8 cellular contexts compared by ENCODE assay signal in genomic region chr3:190513409-190514162, GRCh38. TPM values are rescaled to one million over a fixed set of nuclear protein-coding genes. Genes with fewer than 3 reads are reported as not detected.
DNase-seq lines count a peak whose midpoint lies in the region; ATAC-seq and TF ChIP-seq lines count a peak whose summit lies in the region.

A gene with protein sequence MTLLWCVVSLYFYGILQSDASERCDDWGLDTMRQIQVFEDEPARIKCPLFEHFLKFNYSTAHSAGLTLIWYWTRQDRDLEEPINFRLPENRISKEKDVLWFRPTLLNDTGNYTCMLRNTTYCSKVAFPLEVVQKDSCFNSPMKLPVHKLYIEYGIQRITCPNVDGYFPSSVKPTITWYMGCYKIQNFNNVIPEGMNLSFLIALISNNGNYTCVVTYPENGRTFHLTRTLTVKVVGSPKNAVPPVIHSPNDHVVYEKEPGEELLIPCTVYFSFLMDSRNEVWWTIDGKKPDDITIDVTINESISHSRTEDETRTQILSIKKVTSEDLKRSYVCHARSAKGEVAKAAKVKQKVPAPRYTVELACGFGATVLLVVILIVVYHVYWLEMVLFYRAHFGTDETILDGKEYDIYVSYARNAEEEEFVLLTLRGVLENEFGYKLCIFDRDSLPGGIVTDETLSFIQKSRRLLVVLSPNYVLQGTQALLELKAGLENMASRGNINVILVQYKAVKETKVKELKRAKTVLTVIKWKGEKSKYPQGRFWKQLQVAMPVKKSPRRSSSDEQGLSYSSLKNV (plus strand): TSS chr3:190514085. CDS start chr3:190564290, 50,205 bp downstream.

- H3K4me1 ChIP-seq in MM.1S (ENCODE audit: low read length): peaks cover 20% of the 10 kb centered on the region
- H3K4me1 ChIP-seq in thymus (ENCODE audit: control insufficient read depth, insufficient read depth, low read length): peaks cover 4% of the 10 kb centered on the region

- peak within 1 kb of the TSS; percentile 41; the same call in 1 of the 2 replicates for H3K9ac ChIP-seq in MM.1S (ENCODE audit: low read length)

- H3K4me1 Mint-ChIP-seq in osteocyte (ENCODE audit: unreplicated experiment): peaks cover 27% of the 10 kb centered on the region

- WGBS in thymus: under 1% methylated on average over 64 of the region's 64 CpGs

- H3K36me3 ChIP-seq in MM.1S (replicated peaks; ENCODE audit: insufficient read depth, low read length): no peaks in the 10 kb centered on the region
- H3K36me3 ChIP-seq in thymus (ENCODE audit: control insufficient read depth, insufficient read depth): no peaks in the 10 kb centered on the region

- peak within 1 kb of the TSS; percentile 13; the same call in 1 of the 2 replicates for H3K27ac ChIP-seq in MM.1S (ENCODE audit: low read length)
- peak within 1 kb of the TSS; percentile 22 for H3K27ac ChIP-seq in thymus (ENCODE audit: low read depth)

- H4K20me1 ChIP-seq in MM.1S (ENCODE audit: insufficient read depth, low read length): no peaks in the 10 kb centered on the region

- H3K79me2 ChIP-seq in MM.1S (ENCODE audit: low read length): no peaks in the 10 kb centered on the region

- H3K4me3 ChIP-seq in MM.1S (ENCODE audit: low read length) (peak within 1 kb of the TSS; percentile 77), thymus (ENCODE audit: low read length) (peak within 1 kb of the TSS; percentile 57)

- H3K36me3 Mint-ChIP-seq in activated naive CD4-positive, alpha-beta T cell treated with anti-CD3 and anti-CD28 coated beads, Interleukin-2, amount 50 U/mL, for 72 hours: peaks cover 5 to 19% of the 10 kb centered on the region in 2 donors
- peaks cover 3% of the 10 kb centered on the region for H3K36me3 Mint-ChIP-seq in osteocyte (ENCODE audit: unreplicated experiment)

- no peaks in the 10 kb centered on the region for H3K9me3 ChIP-seq in MM.1S (replicated peaks; ENCODE audit: insufficient read depth, low read length)
- H3K9me3 ChIP-seq in thymus (ENCODE audit: control insufficient read depth): no peaks in the 10 kb centered on the region

- H3K9me3 Mint-ChIP-seq in activated naive CD4-positive, alpha-beta T cell treated with anti-CD3 and anti-CD28 coated beads, Interleukin-2, amount 50 U/mL, for 72 hours: peaks cover 0 to 4% of the 10 kb centered on the region in 2 donors
- peaks cover 4% of the 10 kb centered on the region for H3K9me3 Mint-ChIP-seq in osteocyte (ENCODE audit: unreplicated experiment)

- H3F3A ChIP-seq in MM.1S (ENCODE audit: insufficient read depth, low read length): peaks cover 16% of the 10 kb centered on the region

- H3K27ac Mint-ChIP-seq in activated naive CD4-positive, alpha-beta T cell treated with anti-CD3 and anti-CD28 coated beads, Interleukin-2, amount 50 U/mL, for 72 hours: peak within 1 kb of the TSS; percentile 84 to 86
- H3K27ac Mint-ChIP-seq in osteocyte (ENCODE audit: unreplicated experiment): peak within 1 kb of the TSS; percentile 88

- peak; percentile 97 for DNase-seq in GM03348 (ENCODE audit: low spot score)
- peak; percentile 94 for DNase-seq in HCEC 1CT
- DNase-seq in MM.1S: peak; percentile 96
- DNase-seq in activated naive CD4-positive, alpha-beta T cell treated with anti-CD3 and anti-CD28 coated beads, Interleukin-2, amount 50 U/mL, for 72 hours (ENCODE audit: low spot score in 2 of 2): peak; percentile 85 to 87
- peak; percentile 90 for DNase-seq in glomerular visceral epithelial cell (ENCODE audit: extremely low spot score)
- DNase-seq in osteocyte (ENCODE audit: extremely low spot score, unreplicated experiment): peak; percentile 97

- H2AFZ ChIP-seq in MM.1S (ENCODE audit: low read length): peak within 1 kb of the TSS; percentile 87

- H3K27me3 ChIP-seq in MM.1S (replicated peaks; ENCODE audit: insufficient read depth, low read length) (no peaks in the 10 kb centered on the region), thymus (ENCODE audit: control insufficient read depth, insufficient read depth) (no peaks in the 10 kb centered on the region)

- peak; percentile 98 for ATAC-seq in SK-N-SH treated with all-trans-retinoic acid at 6 μM for 48 hours
- peak; percentile 93 to 96 for ATAC-seq in activated naive CD4-positive, alpha-beta T cell treated with anti-CD3 and anti-CD28 coated beads, Interleukin-2, amount 50 U/mL, for 72 hours

- peak within 1 kb of the TSS; percentile 90 for H3K4me3 Mint-ChIP-seq in osteocyte (ENCODE audit: unreplicated experiment)

- no peaks in the 10 kb centered on the region for H3K9me2 ChIP-seq in MM.1S (replicated peaks; ENCODE audit: insufficient read depth, low read length)

- H3K4me2 ChIP-seq in MM.1S (ENCODE audit: low read depth, low read length): peak within 1 kb of the TSS; percentile 89

- TF ChIP-seq CTCF in MM.1S (IDR thresholded peaks at IDR 0.05; ENCODE audit: low read length): peak; percentile 43
- TF ChIP-seq CTCF in osteocyte (IDR thresholded peaks at IDR 0.05): peak; percentile 90

- no peaks in the 10 kb centered on the region for H3K27me3 Mint-ChIP-seq in osteocyte (ENCODE audit: unreplicated experiment)

TF ChIP-seq in SK-N-SH treated with all-trans-retinoic acid at 6 μM for 48 hours, 23 proteins besides CTCF, POLR2A, EP300 and RAD21:
- TF ChIP-seq ZNF565 (CRISPR knock-in tag; conservative IDR thresholded peaks at IDR 0.05; ENCODE audit: low read depth) (no peak), ZNF70 (CRISPR knock-in tag; IDR thresholded peaks at IDR 0.05) (no peak), RARB (CRISPR knock-in tag; IDR thresholded peaks at IDR 0.05) (no peak), SNAI2 (CRISPR knock-in tag; IDR thresholded peaks at IDR 0.05) (no peak), POU6F1 (CRISPR knock-in tag; IDR thresholded peaks at IDR 0.05; ENCODE audit: borderline replicate concordance, low read depth) (no peak), GLIS3 (CRISPR knock-in tag; IDR thresholded peaks at IDR 0.05) (no peak), ZFP30 (CRISPR knock-in tag; IDR thresholded peaks at IDR 0.05) (no peak), CREB5 (CRISPR knock-in tag; IDR thresholded peaks at IDR 0.05; ENCODE audit: low read depth) (no peak), BACH2 (CRISPR knock-in tag; IDR thresholded peaks at IDR 0.05; ENCODE audit: borderline replicate concordance) (no peak), TCF4 (CRISPR knock-in tag; IDR thresholded peaks at IDR 0.05; ENCODE audit: borderline replicate concordance) (no peak)
- TF ChIP-seq, protein P1, sequence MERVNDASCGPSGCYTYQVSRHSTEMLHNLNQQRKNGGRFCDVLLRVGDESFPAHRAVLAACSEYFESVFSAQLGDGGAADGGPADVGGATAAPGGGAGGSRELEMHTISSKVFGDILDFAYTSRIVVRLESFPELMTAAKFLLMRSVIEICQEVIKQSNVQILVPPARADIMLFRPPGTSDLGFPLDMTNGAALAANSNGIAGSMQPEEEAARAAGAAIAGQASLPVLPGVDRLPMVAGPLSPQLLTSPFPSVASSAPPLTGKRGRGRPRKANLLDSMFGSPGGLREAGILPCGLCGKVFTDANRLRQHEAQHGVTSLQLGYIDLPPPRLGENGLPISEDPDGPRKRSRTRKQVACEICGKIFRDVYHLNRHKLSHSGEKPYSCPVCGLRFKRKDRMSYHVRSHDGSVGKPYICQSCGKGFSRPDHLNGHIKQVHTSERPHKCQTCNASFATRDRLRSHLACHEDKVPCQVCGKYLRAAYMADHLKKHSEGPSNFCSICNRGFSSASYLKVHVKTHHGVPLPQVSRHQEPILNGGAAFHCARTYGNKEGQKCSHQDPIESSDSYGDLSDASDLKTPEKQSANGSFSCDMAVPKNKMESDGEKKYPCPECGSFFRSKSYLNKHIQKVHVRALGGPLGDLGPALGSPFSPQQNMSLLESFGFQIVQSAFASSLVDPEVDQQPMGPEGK (CRISPR knock-in tag; IDR thresholded peaks at IDR 0.05; ENCODE audit: borderline replicate concordance): no peak

RNA-seq across cellular contexts. Expression of the gene that starts here (rescaled TPM):
- 10 to 100 TPM; 13.6 to 24.4 TPM for total RNA-seq in activated naive CD4-positive, alpha-beta T cell treated with anti-CD3 and anti-CD28 coated beads, Interleukin-2, amount 50 U/mL, for 72 hours
- total RNA-seq in osteocyte: 23.8 and 29.3 TPM in 2 replicates
- 5.7 TPM for polyA plus RNA-seq in thymus

Comparison
In these comparisons a context has a peak if more than half of its experiments do, and no peak if none do; other contexts are left out.
1. Peak in every context shown above with its lines: DNase-seq, ATAC-seq, H3K4me3 ChIP-seq and H3K27ac ChIP-seq.